ENCODE assay signal across 34 cellular contexts in the genomic region with DNA sequence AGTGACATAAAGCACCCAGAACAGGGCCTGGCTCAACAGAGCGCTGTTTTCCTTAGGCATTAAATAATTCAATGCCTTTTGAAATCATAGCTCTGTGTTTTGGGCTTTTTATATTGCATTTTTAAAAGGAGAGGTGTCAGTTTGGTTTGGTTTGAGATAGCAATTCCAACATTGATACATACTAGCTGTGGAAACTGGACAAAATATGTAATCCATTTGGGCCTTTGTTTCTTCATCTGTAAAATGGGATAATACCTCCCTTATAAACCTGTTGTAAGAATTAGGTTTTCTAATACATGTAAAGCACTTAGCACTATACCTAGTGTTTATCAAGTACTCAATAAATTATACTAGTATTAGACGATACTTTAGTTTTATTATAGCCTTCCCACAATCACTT.
"Had no signal": no experiment of that assay in that cellular context is flagged by ENCODE, and none has a peak within 500 bp of the region (broad histone marks: within the 10 kb centered on the region; RNA-seq: fewer than 3 reads in every experiment).

No MANE protein-coding gene starts in this region.

- H3K4me3 ChIP-seq: adrenal gland, ascending aorta, body of pancreas, breast epithelium, cardiac muscle cell had no signal

- DNase-seq: activated effector memory CD4-positive, alpha-beta T cell treated with anti-CD3 and anti-CD28 coated beads, Interleukin-2, amount 50 U/mL, for 16 hours; activated effector memory CD4-positive, alpha-beta T cell treated with Interleukin-2 at 50 U/mL for 16 hours; activated gamma-delta T cell; activated gamma-delta T cell treated with Interleukin-2 at 50 U/mL for 16 hours; activated naive CD4-positive, alpha-beta T cell; activated naive CD4-positive, alpha-beta T cell treated with anti-CD3 and anti-CD28 coated beads for 36 hours; activated naive CD4-positive, alpha-beta T cell treated with anti-CD3 and anti-CD28 coated beads, Interleukin-2, amount 10 ng/mL, durations not matched to agents 7 days and 5 days; activated naive CD4-positive, alpha-beta T cell treated with anti-CD3 and anti-CD28 coated beads, Interleukin-2, amount 50 U/mL, for 16 hours; activated naive CD4-positive, alpha-beta T cell treated with Interleukin-2 at 50 U/mL for 16 hours; activated naive CD8-positive, alpha-beta T cell treated with anti-CD3 and anti-CD28 coated beads for 36 hours; activated naive CD8-positive, alpha-beta T cell treated with anti-CD3 and anti-CD28 coated beads, Interleukin-2, amount 10 ng/mL, durations not matched to agents 7 days and 5 days; activated naive CD8-positive, alpha-beta T cell treated with anti-CD3 and anti-CD28 coated beads, Interleukin-2, amount 50 U/mL, for 24 hours; activated T-cell treated with anti-CD3 and anti-CD28 coated beads, Interleukin-2, amount 50 U/mL, for 1 hour; activated T-cell treated with anti-CD3 and anti-CD28 coated beads, Interleukin-2, amount 50 U/mL, for 24 hours; activated T-cell treated with anti-CD3 and anti-CD28 coated beads, Interleukin-2, amount 50 U/mL, for 4 hours; activated T-cell treated with anti-CD3 and anti-CD28 coated beads, Interleukin-2, amount 50 U/mL, for 48 hours; activated T-cell treated with anti-CD3 and anti-CD28 coated beads, Interleukin-2, amount 50 U/mL, for 72 hours; adrenal gland; amniotic stem cell; amygdala; anterior cingulate cortex; aorta; body of pancreas; brain microvascular endothelial cell; caudate nucleus; central memory CD4-positive, alpha-beta T cell; cerebellar nuclear complex had no signal

- FAIRE-seq: astrocyte, bronchial epithelial cell had no signal

- ATAC-seq: activated naive CD4-positive, alpha-beta T cell treated with anti-CD3 and anti-CD28 coated beads, Interleukin-2, amount 50 U/mL, for 72 hours; activated naive CD8-positive, alpha-beta T cell treated with anti-CD3 and anti-CD28 coated beads, Interleukin-2, amount 50 U/mL, for 24 hours; activated T-cell treated with anti-CD3 and anti-CD28 coated beads, Interleukin-2, amount 50 U/mL, for 4 hours; activated T-cell treated with anti-CD3 and anti-CD28 coated beads, Interleukin-2, amount 50 U/mL, for 72 hours; activated T-helper 17 cell treated with anti-CD3 and anti-CD28 coated beads, Interleukin-2, amount 50 U/mL, for 72 hours; body of pancreas had no signal

- H3K4me1 ChIP-seq: adrenal gland, breast epithelium had no signal

- H3K27me3 ChIP-seq: adrenal gland, ascending aorta, body of pancreas, brain microvascular endothelial cell, breast epithelium, cardiac muscle cell had no signal

- H3K27ac ChIP-seq: adrenal gland, ascending aorta, body of pancreas, brain microvascular endothelial cell, breast epithelium, cardiac muscle cell had no signal

- H3K36me3 ChIP-seq: adrenal gland, ascending aorta, brain microvascular endothelial cell, breast epithelium, cardiac muscle cell had no signal

- H3K9me3 ChIP-seq: adrenal gland, body of pancreas had no signal
